15 cellular contexts compared by ENCODE assay signal in genomic region chr21:45300786-45301520, GRCh38. TPM values are rescaled to one million over a fixed set of nuclear protein-coding genes. Genes with fewer than 3 reads are reported as not detected.
DNase-seq lines count a peak whose midpoint lies in the region; ATAC-seq, FAIRE-seq and TF ChIP-seq lines count a peak whose summit lies in the region.
"Had no signal": no experiment of that assay in that cellular context is flagged by ENCODE, and none has a peak within 500 bp of the region (broad histone marks: within the 10 kb centered on the region; RNA-seq: fewer than 3 reads in every experiment).

No MANE protein-coding gene starts in this region.

- no peak overlapping the region for H3K4me3 ChIP-seq in BLaER1
- H3K4me3 ChIP-seq in psoas muscle, result no peak overlapping the region

- H3K4me1 ChIP-seq in BLaER1, result peaks cover 76% of the 10 kb centered on the region
- no peaks in the 10 kb centered on the region for H3K4me1 ChIP-seq in psoas muscle

- peak overlapping the region; percentile 82 for H3K27ac ChIP-seq in BLaER1
- peak overlapping the region; percentile 71 for H3K27ac ChIP-seq in psoas muscle

- no peaks in the 10 kb centered on the region for H3K36me3 ChIP-seq in BLaER1
- H3K36me3 ChIP-seq in psoas muscle (ENCODE audit: insufficient read depth in 1 of 2, low read depth in 1 of 2), result no peaks in the 10 kb centered on the region

- peaks cover 0 to 48% (median 12%) of the 10 kb centered on the region in 3 donors for H3K4me1 Mint-ChIP-seq in T-cell

- no peaks in the 10 kb centered on the region for H3K27me3 ChIP-seq in BLaER1
- H3K27me3 ChIP-seq in psoas muscle (ENCODE audit: insufficient read depth in 3 of 3, low read length in 2 of 3), result peaks cover 0 to 23% (median 3%) of the 10 kb centered on the region in 3 donors

- FAIRE-seq in RCC 7860 (lab: Jason Lieb, UNC), result no peak
- FAIRE-seq: small intestine had no signal

- TF ChIP-seq CTCF in psoas muscle (IDR thresholded peaks at IDR 0.05), result no peak

- CTCF ChIA-PET in T-cell (lab: Charles Lee), result no interaction called here

- WGBS in psoas muscle, 3 donors, result 83 to 88% (median 86%) methylated on average over 37 to 43 of the region's 43 CpGs

- H4K20me1 ChIP-seq in BLaER1, result no peaks in the 10 kb centered on the region

- H3K9me3 ChIP-seq in BLaER1 (peaks cover 16% of the 10 kb centered on the region), psoas muscle (no peaks in the 10 kb centered on the region)

- peak overlapping the region in 1 of 3 donors; percentile 17 for H3K4me3 Mint-ChIP-seq in T-cell

- peak overlapping the region; percentile 76 to 91 for H3K27ac Mint-ChIP-seq in T-cell

- H3K9ac ChIP-seq in BLaER1, result no peak overlapping the region; the same call in 1 of the 2 replicates

- ATAC-seq in T-cell (replicated peaks in 1 of 4), result no peak
- ATAC-seq in left colon, result no peak
- ATAC-seq in psoas muscle, result no peak
- no peak for ATAC-seq in HG03432 (IDR thresholded peaks at IDR 0.05; ENCODE audit: unreplicated experiment)
- no peak for ATAC-seq in HG03571 (IDR thresholded peaks at IDR 0.05; ENCODE audit: unreplicated experiment)

- peak overlapping the region; percentile 87 for H3K4me2 ChIP-seq in BLaER1

- intact Hi-C loops in left colon (cut with DNase I, micrococcal nuclease) (no loop called here), psoas muscle (cut with DNase I) (no loop called here)

- no peaks in the 10 kb centered on the region for H3K9me3 Mint-ChIP-seq in T-cell

- peaks cover 0 to 1% of the 10 kb centered on the region in 2 donors for H3K27me3 Mint-ChIP-seq in T-cell

- peaks cover 7% of the 10 kb centered on the region for H3K36me3 Mint-ChIP-seq in T-cell

- POLR2A ChIA-PET in T-cell (lab: Charles Lee), result no interaction called here

- DNase-seq in T-cell, result no peak
- peak; percentile 4 to 18 for DNase-seq in left colon
- peak in 1 of 2 donors; percentile 48 for DNase-seq in psoas muscle
- no peak for DNase-seq in RCC 7860 (ENCODE audit: low spot score)
- DNase-seq in medulla oblongata (ENCODE audit: extremely low spot score), result no peak
- DNase-seq: activated CD4-positive, alpha-beta T cell treated with anti-CD3 and anti-CD28 coated beads, Interleukin-2, amount 50 U/mL, for 1 hour; activated naive CD4-positive, alpha-beta T cell; cortex of kidney; foreskin fibroblast; Kasumi-1; NCI-H2081; small intestine had no signal

RNA-seq across cellular contexts. Expression of gene POFUT2, which starts 13.3 kb away (rescaled TPM):
- total RNA-seq in T-cell (10 to 100 TPM; 43.0 to 51.3 (median 44.6) TPM), left colon (10 to 100 TPM; 21.7 to 26.1 TPM), psoas muscle (10 to 100 TPM in 2 of 4 donors, 1 to 10 TPM in 2; 5.6 to 13.9 (median 9.4) TPM)
- polyA plus RNA-seq in psoas muscle, result 10 to 100 TPM in 2 of 3 donors, 1 to 10 TPM in 1; 8.3 to 13.1 (median 10.8) TPM

Comparison
In these comparisons a context has a peak if more than half of its experiments do, and no peak if none do; other contexts are left out.
1. DNase-seq: peak in left colon (2 of 2); none in T-cell (0 of 34), RCC 7860 (single experiment) and medulla oblongata (single experiment).